10 cellular contexts compared by ENCODE assay signal in genomic region chr1:115654663-115655306, GRCh38. TPM values are rescaled to one million over a fixed set of nuclear protein-coding genes. Genes with fewer than 3 reads are reported as not detected.
DNase-seq lines count a peak whose midpoint lies in the region; ATAC-seq and TF ChIP-seq lines count a peak whose summit lies in the region.
"Had no signal": no experiment of that assay in that cellular context is flagged by ENCODE, and none has a peak within 500 bp of the region (broad histone marks: within the 10 kb centered on the region; RNA-seq: fewer than 3 reads in every experiment).

No MANE protein-coding gene starts in this region.

- DNase-seq in H9 (peak; percentile 56), SK-N-SH (no peak), fibroblast of the aortic adventitia (ENCODE audit: low read depth) (peak; percentile 57), osteocyte (ENCODE audit: extremely low spot score, unreplicated experiment) (no peak), HEK293T (ENCODE audit: extremely low spot score) (no peak), neural progenitor cell (ENCODE audit: low spot score) (no peak)
- DNase-seq in CD8-positive, alpha-beta T cell: no peak
- DNase-seq: stimulated activated CD4-positive, alpha-beta T cell treated with anti-CD3 and anti-CD28 coated beads, Interleukin-2, amount 100 ng/mL, for 48 hours had no signal

- intact Hi-C loops in CD8-positive, alpha-beta T cell (cut with DNase I, micrococcal nuclease): no loop called here

- H3K18ac ChIP-seq in H9 (ENCODE audit: insufficient read length, low read depth, low read length): no peak overlapping the region

- TF ChIP-seq CTCF in H9 (conservative IDR thresholded peaks at IDR 0.05) (no peak), SK-N-SH (IDR thresholded peaks at IDR 0.05) (no peak), fibroblast of the aortic adventitia (IDR thresholded peaks at IDR 0.05; ENCODE audit: insufficient read depth, low read length) (no peak), osteocyte (IDR thresholded peaks at IDR 0.05) (no peak), neural progenitor cell (IDR thresholded peaks at IDR 0.05) (no peak)
- no peak for TF ChIP-seq CTCF in CD8-positive, alpha-beta T cell (IDR thresholded peaks at IDR 0.05)

- CTCF ChIA-PET in SK-N-SH (lab: Yijun Ruan, JAX): interaction anchor here (0.6 to 1.2 kb wide), 4 partner anchors 10 to 59 kb away, joined by 3 to 4 read pairs (median 4); no protein-coding TSS in a partner anchor
- CTCF ChIA-PET in HEK293T (lab: Yijun Ruan, JAX): interaction anchor here (0.6 kb wide), 1 partner anchor 146 kb away, joined by 3 read pairs; no protein-coding TSS in a partner anchor
- CTCF ChIA-PET in CD8-positive, alpha-beta T cell (lab: Charles Lee): no interaction called here

- peak overlapping the region; percentile 73 to 83 (median 76); a peak in 5 of 7 replicates for H3K27ac Mint-ChIP-seq in H9
- H3K27ac Mint-ChIP-seq in osteocyte (ENCODE audit: unreplicated experiment): peak overlapping the region; percentile 46
- H3K27ac Mint-ChIP-seq in CD8-positive, alpha-beta T cell: no peak overlapping the region
- H3K27ac Mint-ChIP-seq in neural progenitor cell: no peak overlapping the region

- no peak overlapping the region for H3K4me3 ChIP-seq in SK-N-SH (ENCODE audit: low read depth in 2 of 2, low read length in 1 of 2)
- no peak overlapping the region for H3K4me3 ChIP-seq in fibroblast of the aortic adventitia (ENCODE audit: low read depth, low read length)
- no peak overlapping the region for H3K4me3 ChIP-seq in CD8-positive, alpha-beta T cell (ENCODE audit: low read depth, low read length)
- H3K4me3 ChIP-seq in neural progenitor cell: no peak overlapping the region
- H3K4me3 ChIP-seq: tibial artery had no signal

- H4K5ac ChIP-seq in H9 (ENCODE audit: insufficient read length, low read depth, low read length): no peak overlapping the region

- no peak for ATAC-seq in CD8-positive, alpha-beta T cell
- no peak for ATAC-seq in GM18520 (IDR thresholded peaks at IDR 0.05; ENCODE audit: unreplicated experiment)

- H3K9me3 ChIP-seq in H9 (ENCODE audit: control insufficient read depth, low read depth, low read length) (no peaks in the 10 kb centered on the region), SK-N-SH (no peaks in the 10 kb centered on the region), neural progenitor cell (ENCODE audit: low read depth) (no peaks in the 10 kb centered on the region)
- no peaks in the 10 kb centered on the region for H3K9me3 ChIP-seq in CD8-positive, alpha-beta T cell (ENCODE audit: low read length)
- H3K9me3 ChIP-seq: tibial artery had no signal

- H3K27ac ChIP-seq in H9 (ENCODE audit: insufficient read length, low read depth, low read length) (no peak overlapping the region), SK-N-SH (ENCODE audit: low read depth in 2 of 2, low read length in 1 of 2) (0 out of 4 replicates have a peak overlapping the region, but pooled peaks of 1 of the 2 experiments have one; percentile 6), neural progenitor cell (no peak overlapping the region)
- H3K27ac ChIP-seq in CD8-positive, alpha-beta T cell (ENCODE audit: low read depth, low read length): no peak overlapping the region

- H4K8ac ChIP-seq in H9 (replicated peaks; ENCODE audit: insufficient read length, low read depth, low read length): no peak overlapping the region

- H3K27me3 ChIP-seq in H9 (ENCODE audit: insufficient read depth, low read length) (no peaks in the 10 kb centered on the region), SK-N-SH (ENCODE audit: insufficient read depth) (no peaks in the 10 kb centered on the region), neural progenitor cell (no peaks in the 10 kb centered on the region)
- H3K27me3 ChIP-seq in CD8-positive, alpha-beta T cell (ENCODE audit: insufficient read depth, low read length): no peaks in the 10 kb centered on the region
- H3K27me3 ChIP-seq: tibial artery had no signal

- TF ChIP-seq EP300 in SK-N-SH (IDR thresholded peaks at IDR 0.05; ENCODE audit: borderline replicate concordance in 1 of 2, low read depth in 1 of 2, low read length in 1 of 2): no peak

- POLR2A ChIA-PET in SK-N-SH (lab: Yijun Ruan, JAX): no interaction called here
- POLR2A ChIA-PET in HEK293T (lab: Yijun Ruan, JAX): no interaction called here
- POLR2A ChIA-PET in CD8-positive, alpha-beta T cell (lab: Charles Lee): no interaction called here

- peaks cover 8 to 35% (median 27%) of the 10 kb centered on the region in 3 experiments for H3K36me3 Mint-ChIP-seq in H9 (ENCODE audit: insufficient read depth in 1 of 3, low read depth in 3 of 3)
- peaks cover 22% of the 10 kb centered on the region for H3K36me3 Mint-ChIP-seq in osteocyte (ENCODE audit: unreplicated experiment)
- H3K36me3 Mint-ChIP-seq in CD8-positive, alpha-beta T cell: no peaks in the 10 kb centered on the region
- H3K36me3 Mint-ChIP-seq in neural progenitor cell: peaks cover 14% of the 10 kb centered on the region

- H3K36me3 ChIP-seq in SK-N-SH (replicated peaks in 1 of 2; ENCODE audit: control insufficient read depth in 1 of 2, insufficient read depth in 2 of 2, low read length in 1 of 2) (peaks cover 18 to 21% of the 10 kb centered on the region in 2 experiments), neural progenitor cell (no peaks in the 10 kb centered on the region)
- no peaks in the 10 kb centered on the region for H3K36me3 ChIP-seq in CD8-positive, alpha-beta T cell (ENCODE audit: insufficient read depth, low read length)

- H3K27me3 Mint-ChIP-seq in H9 (ENCODE audit: low read depth) (no peaks in the 10 kb centered on the region), osteocyte (ENCODE audit: unreplicated experiment) (no peaks in the 10 kb centered on the region), neural progenitor cell (ENCODE audit: insufficient read depth, low read depth) (peaks cover 2% of the 10 kb centered on the region)
- no peaks in the 10 kb centered on the region for H3K27me3 Mint-ChIP-seq in CD8-positive, alpha-beta T cell (ENCODE audit: low read depth)

- H4K20me1 ChIP-seq in H9 (ENCODE audit: control insufficient read depth, insufficient read depth, insufficient read length): no peaks in the 10 kb centered on the region
- H4K20me1 ChIP-seq in SK-N-SH (ENCODE audit: insufficient read depth): peaks cover 6% of the 10 kb centered on the region; the same call in 1 of the 2 replicates
- peaks cover 20% of the 10 kb centered on the region for H4K20me1 ChIP-seq in neural progenitor cell (ENCODE audit: low read depth)

- no peaks in the 10 kb centered on the region for H3K9me3 Mint-ChIP-seq in H9
- H3K9me3 Mint-ChIP-seq in osteocyte (ENCODE audit: unreplicated experiment): no peaks in the 10 kb centered on the region
- H3K9me3 Mint-ChIP-seq in CD8-positive, alpha-beta T cell: no peaks in the 10 kb centered on the region
- no peaks in the 10 kb centered on the region for H3K9me3 Mint-ChIP-seq in neural progenitor cell

- H3K23me2 ChIP-seq in H9 (ENCODE audit: insufficient read length, low read depth, low read length, poor library complexity, severe bottlenecking): no peaks in the 10 kb centered on the region

- H3K4me2 ChIP-seq in H9 (ENCODE audit: insufficient read depth, insufficient read length, low read length) (no peak overlapping the region), SK-N-SH (no peak overlapping the region), neural progenitor cell (no peak overlapping the region)

- 0 out of 2 replicates have a peak, but pooled peaks cover 4% of the 10 kb centered on the region for H3K79me2 ChIP-seq in H9 (ENCODE audit: insufficient read depth, low read length)
- peaks cover 31% of the 10 kb centered on the region for H3K79me2 ChIP-seq in SK-N-SH (ENCODE audit: insufficient read depth)
- H3K79me2 ChIP-seq in neural progenitor cell (ENCODE audit: low read depth): peaks cover 16% of the 10 kb centered on the region

- H4K91ac ChIP-seq in H9 (ENCODE audit: insufficient read length, low read depth, low read length): no peak overlapping the region

- H3K9me2 ChIP-seq in SK-N-SH: no peaks in the 10 kb centered on the region

- peaks cover 32 to 54% of the 10 kb centered on the region in 2 experiments for H3K4me1 Mint-ChIP-seq in H9
- H3K4me1 Mint-ChIP-seq in osteocyte (ENCODE audit: unreplicated experiment): peaks cover 40% of the 10 kb centered on the region
- peaks cover 4% of the 10 kb centered on the region for H3K4me1 Mint-ChIP-seq in CD8-positive, alpha-beta T cell (ENCODE audit: low read depth)
- peaks cover 28% of the 10 kb centered on the region for H3K4me1 Mint-ChIP-seq in neural progenitor cell

- no peak overlapping the region for H2AK5ac ChIP-seq in H9 (ENCODE audit: insufficient read length, low read length)

- H3K79me1 ChIP-seq in H9 (ENCODE audit: insufficient read depth, low read depth, low read length, poor library complexity, severe bottlenecking): no peaks in the 10 kb centered on the region

- no peak overlapping the region for H3K23ac ChIP-seq in H9 (ENCODE audit: insufficient read length, low read depth, low read length)

- WGBS in H9 (ENCODE audit: extremely low coverage, insufficient read length, low lambda C conversion rate): no CpG with 5 or more reads among the region's 14 CpGs
- WGBS in SK-N-SH (ENCODE audit: low lambda C conversion rate): 87% methylated on average over 14 of the region's 14 CpGs

- no peak overlapping the region for H2BK120ac ChIP-seq in H9 (ENCODE audit: low read depth, low read length, poor library complexity, severe bottlenecking)

- no peak overlapping the region for H3K4ac ChIP-seq in H9 (ENCODE audit: low read depth, low read length)

- H3F3A ChIP-seq in SK-N-SH (replicated peaks; ENCODE audit: insufficient read depth): no peaks in the 10 kb centered on the region
- peaks cover 7% of the 10 kb centered on the region for H3F3A ChIP-seq in neural progenitor cell (ENCODE audit: low read depth)

- H2AFZ ChIP-seq in H9 (ENCODE audit: low read length): no peak overlapping the region
- no peak overlapping the region for H2AFZ ChIP-seq in SK-N-SH (ENCODE audit: low read depth)
- no peak overlapping the region for H2AFZ ChIP-seq in neural progenitor cell (replicated peaks)

- H3K4me3 Mint-ChIP-seq in H9 (no peak overlapping the region), osteocyte (ENCODE audit: unreplicated experiment) (no peak overlapping the region), neural progenitor cell (no peak overlapping the region)
- H3K4me3 Mint-ChIP-seq in CD8-positive, alpha-beta T cell: no peak overlapping the region

- H3K4me1 ChIP-seq in H9 (ENCODE audit: insufficient read depth, low read length) (peaks cover 15% of the 10 kb centered on the region; the same call in 1 of the 2 replicates), SK-N-SH (ENCODE audit: control insufficient read depth in 1 of 2, insufficient read depth in 2 of 2, low read depth in 1 of 2, low read length in 1 of 2) (peaks cover 6 to 32% of the 10 kb centered on the region in 2 experiments; a peak in 3 of 4 replicates), neural progenitor cell (peaks cover 25% of the 10 kb centered on the region)
- H3K4me1 ChIP-seq in CD8-positive, alpha-beta T cell (ENCODE audit: insufficient read depth, low read length): no peaks in the 10 kb centered on the region

- no peak overlapping the region for H3K56ac ChIP-seq in H9 (ENCODE audit: insufficient read length, low read depth, low read length)

- TF ChIP-seq RAD21 in SK-N-SH (IDR thresholded peaks at IDR 0.05; ENCODE audit: low read length): no peak

- no peak overlapping the region for H3T11ph ChIP-seq in H9 (ENCODE audit: low read length)

- no peak overlapping the region for H2BK12ac ChIP-seq in H9 (ENCODE audit: insufficient read length, low read depth, low read length)

- no peak overlapping the region for H2BK5ac ChIP-seq in H9 (ENCODE audit: insufficient read length, low read length)

- H3K9ac ChIP-seq in H9 (ENCODE audit: extremely low read depth, insufficient read length, low read length) (no peak overlapping the region), SK-N-SH (no peak overlapping the region), neural progenitor cell (no peak overlapping the region)

- no peak overlapping the region for H2BK20ac ChIP-seq in H9 (ENCODE audit: low read depth, low read length, poor library complexity, severe bottlenecking)

- H3K14ac ChIP-seq in H9 (ENCODE audit: insufficient read depth, low read length): no peak overlapping the region; the same call in 1 of the 2 replicates

- no peak overlapping the region for H2BK15ac ChIP-seq in H9 (ENCODE audit: low read depth, low read length)

RNA-seq across cellular contexts. Expression of gene VANGL1, which starts 13.0 kb away (rescaled TPM):
- 13.5 and 13.6 TPM in 2 replicates for total RNA-seq in H9 (2021)
- polyA plus RNA-seq in SK-N-SH (2012; rRNA removed): 5.4 TPM in 2 replicates
- polyA plus RNA-seq in SK-N-SH (2012; cell fraction: cytosol; rRNA removed): 5.6 and 6.6 TPM in 2 replicates
- polyA plus RNA-seq in SK-N-SH (2012; cell fraction: nucleus; rRNA removed): 2.3 and 4.9 TPM in 2 replicates
- total RNA-seq in fibroblast of the aortic adventitia (ENCODE audit: low replicate concordance): 6.0 and 14.3 TPM in 2 replicates
- total RNA-seq in osteocyte: 16.2 and 16.7 TPM in 2 replicates
- under 1 TPM; 0.43 to 0.67 TPM for total RNA-seq in CD8-positive, alpha-beta T cell
- 8.0 and 8.5 TPM in 2 replicates for total RNA-seq in neural progenitor cell (ENCODE audit: low replicate concordance)

Comparison
In these comparisons a context has a peak if more than half of its experiments do, and no peak if none do; other contexts are left out.
1. DNase-seq: peak in H9 (single experiment) and fibroblast of the aortic adventitia (single experiment); none in SK-N-SH (single experiment), osteocyte (single experiment), HEK293T (single experiment), CD8-positive, alpha-beta T cell (0 of 7) and neural progenitor cell (single experiment).
2. H3K27ac Mint-ChIP-seq: peak in H9 (3 of 3) and osteocyte (single experiment); none in CD8-positive, alpha-beta T cell (single experiment) and neural progenitor cell (single experiment).